In genomic region chr19:56253737-56254136, GRCh38 we compare ENCODE assay signal across 9 cellular contexts. TPM values are rescaled to one million over a fixed set of nuclear protein-coding genes. Genes with fewer than 3 reads are reported as not detected.
DNase-seq lines count a peak whose midpoint lies in the region; ATAC-seq and TF ChIP-seq lines count a peak whose summit lies in the region.
"Had no signal": no experiment of that assay in that cellular context is flagged by ENCODE, and none has a peak within 500 bp of the region (broad histone marks: within the 10 kb centered on the region; RNA-seq: fewer than 3 reads in every experiment).

No MANE protein-coding gene starts in this region.

- DNase-seq in AML-193 (lab: John Stamatoyannopoulos, UW) (peak; percentile 66 to 75), GM23248 (peak; percentile 79), NCI-H345 treated with DMSO at 0.1 percent for 48 hours (lab: John Stamatoyannopoulos, UW; ENCODE audit: unreplicated experiment) (peak; percentile 29), left lobe of liver (ENCODE audit: low spot score) (no peak), lower leg skin (ENCODE audit: low spot score in 2 of 2) (no peak)

- H3F3A ChIP-seq in GM23248 (ENCODE audit: insufficient read depth) = no peaks in the 10 kb centered on the region

- WGBS in GM23248 (ENCODE audit: low coverage in 1 of 2, low lambda C conversion rate in 2 of 2, missing lambda C conversion rate in 2 of 2), 2 experiments = 28 to 33% methylated on average over 5 of the region's 5 CpGs
- WGBS in lower leg skin, 2 donors = 31 to 32% methylated on average over 5 of the region's 5 CpGs

- H3K9me3 ChIP-seq in GM23248 (ENCODE audit: low read depth) = no peaks in the 10 kb centered on the region

- no peak overlapping the region for H3K9ac ChIP-seq in GM23248

- peaks cover 0 to 9% (median 5%) of the 10 kb centered on the region in 5 experiments for H3K9me3 Mint-ChIP-seq in brain
- H3K9me3 Mint-ChIP-seq: central memory CD8-positive, alpha-beta T cell had no signal

- H3K27me3 Mint-ChIP-seq in brain = peaks cover 4% of the 10 kb centered on the region
- H3K27me3 Mint-ChIP-seq: central memory CD8-positive, alpha-beta T cell had no signal

- peak overlapping the region in 1 of 5 experiments; percentile 68 for H3K27ac Mint-ChIP-seq in brain

- no peaks in the 10 kb centered on the region for H3K27me3 ChIP-seq in GM23248 (replicated peaks; ENCODE audit: insufficient read depth)

- no peaks in the 10 kb centered on the region for H3K79me2 ChIP-seq in GM23248 (ENCODE audit: insufficient read depth)

- ATAC-seq in left lobe of liver = peak; percentile 76
- no peak for ATAC-seq in GM18511 (IDR thresholded peaks at IDR 0.05; ENCODE audit: unreplicated experiment)
- ATAC-seq in GM18907 (IDR thresholded peaks at IDR 0.05; ENCODE audit: unreplicated experiment) = no peak

- H3K27ac ChIP-seq in GM23248 = no peak overlapping the region

- H3K36me3 ChIP-seq in GM23248 (ENCODE audit: low read depth) = no peaks in the 10 kb centered on the region

- no peaks in the 10 kb centered on the region for H4K20me1 ChIP-seq in GM23248 (ENCODE audit: insufficient read depth)

- H3K4me3 Mint-ChIP-seq in brain = no peak overlapping the region
- H3K4me3 Mint-ChIP-seq: central memory CD8-positive, alpha-beta T cell had no signal

- H3K36me3 Mint-ChIP-seq in brain = peaks cover 9% of the 10 kb centered on the region

- intact Hi-C loops in lower leg skin (cut with DNase I; ENCODE audit: low total_unique reads) = loop anchor here (10.0 kb wide), 1 partner anchor 91 kb away; no protein-coding TSS in a partner anchor

- TF ChIP-seq CTCF in brain (conservative IDR thresholded peaks at IDR 0.05) (peak; percentile 56 to 59), lower leg skin (IDR thresholded peaks at IDR 0.05) (no peak)

- H2AFZ ChIP-seq in GM23248 = no peak overlapping the region

- peaks cover 9% of the 10 kb centered on the region for H3K4me1 Mint-ChIP-seq in brain

- TF ChIP-seq POLR2A in lower leg skin (IDR thresholded peaks at IDR 0.05) = no peak

- H3K4me3 ChIP-seq in GM23248 = no peak overlapping the region
- H3K4me3 ChIP-seq in lower leg skin (ENCODE audit: low read depth, poor library complexity, severe bottlenecking) = no peak overlapping the region

- no peak overlapping the region for H3K4me2 ChIP-seq in GM23248 (ENCODE audit: unreplicated experiment)

- no peaks in the 10 kb centered on the region for H3K9me2 ChIP-seq in GM23248 (ENCODE audit: insufficient read depth)

- no peaks in the 10 kb centered on the region for H3K4me1 ChIP-seq in GM23248 (ENCODE audit: insufficient read depth)

- in situ Hi-C loops in GM23248 (cut with MboI) = no loop called here

RNA-seq across cellular contexts. Expression of gene EDDM13, which starts 18.8 kb away (rescaled TPM):
- total RNA-seq in GM23248 (2014; rRNA removed; shearing (Covaris generic)) = not detected in 2 replicates
- polyA plus RNA-seq in GM23248 (2016; fragmentation: Nextera tagmentation; extraction: Ambion mirVana) (not detected in 2 replicates), brain (ENCODE audit: insufficient read depth, low read depth, low replicate concordance) (not detected)
- total RNA-seq in left lobe of liver (not detected), lower leg skin (1 to 10 TPM in 3 of 4 donors, not detected in 1; 1.8 to 7.0 (median 5.7) TPM)

RNA-seq across cellular contexts. Expression of gene ZSCAN5C, which starts 51.7 kb away (rescaled TPM):
- total RNA-seq in GM23248 (2014; rRNA removed; shearing (Covaris generic)) = not detected in 2 replicates
- polyA plus RNA-seq in GM23248 (2016; fragmentation: Nextera tagmentation; extraction: Ambion mirVana) (not detected in 2 replicates), brain (ENCODE audit: insufficient read depth, low read depth, low replicate concordance) (not detected)
- total RNA-seq in left lobe of liver (not detected), lower leg skin (not detected)

RNA-seq across cellular contexts. Expression of gene ZSCAN5B, which starts 56.2 kb away (rescaled TPM):
- total RNA-seq in GM23248 (2014; rRNA removed; shearing (Covaris generic)) = not detected in 2 replicates
- not detected in 2 replicates for polyA plus RNA-seq in GM23248 (2016; fragmentation: Nextera tagmentation; extraction: Ambion mirVana)
- polyA plus RNA-seq in brain (ENCODE audit: insufficient read depth, low read depth, low replicate concordance) = not detected
- total RNA-seq in left lobe of liver = not detected
- not detected for total RNA-seq in lower leg skin

Comparison
In these comparisons a context has a peak if more than half of its experiments do, and no peak if none do; other contexts are left out.
1. DNase-seq: peak in AML-193 (2 of 2), GM23248 (single experiment) and NCI-H345 treated with DMSO at 0.1 percent for 48 hours (single experiment); none in left lobe of liver (single experiment) and lower leg skin (0 of 2).
2. CTCF ChIP-seq: peak in brain (2 of 2); none in lower leg skin (0 of 3).